In genomic region chr6:41359617-41360313, GRCh38 we compare ENCODE assay signal across 32 cellular contexts. TPM values are rescaled to one million over a fixed set of nuclear protein-coding genes. Genes with fewer than 3 reads are reported as not detected.
"Had no signal": no experiment of that assay in that cellular context is flagged by ENCODE, and none has a peak within 500 bp of the region (broad histone marks: within the 10 kb centered on the region; RNA-seq: fewer than 3 reads in every experiment).

No MANE protein-coding gene starts in this region.

- H3K27me3 ChIP-seq: ascending aorta, body of pancreas had no signal

- DNase-seq: activated CD4-positive, alpha-beta memory T cell treated with anti-CD3 and anti-CD28 coated beads for 36 hours; activated CD4-positive, alpha-beta T cell treated with anti-CD3 and anti-CD28 coated beads, Interleukin-2, amount 10 ng/mL, durations not matched to agents 7 days and 5 days; activated CD4-positive, CD25-positive, alpha-beta regulatory T cell; activated effector memory CD4-positive, alpha-beta T cell treated with anti-CD3 and anti-CD28 coated beads, Interleukin-2, amount 50 U/mL, for 16 hours; activated naive CD4-positive, alpha-beta T cell treated with Interleukin-2 at 50 U/mL for 16 hours; activated naive CD8-positive, alpha-beta T cell treated with anti-CD3 and anti-CD28 coated beads, Interleukin-2, amount 50 U/mL, for 24 hours; activated T-cell treated with anti-CD3 and anti-CD28 coated beads, Interleukin-2, amount 50 U/mL, for 24 hours; amniotic stem cell; body of pancreas; MG63; MV-4-11; NCI-H1092 treated with DMSO at 0.1 percent for 48 hours; NCI-H1417 treated with DMSO at 0.1 percent for 48 hours; NCI-H1694 treated with DMSO at 0.1 percent for 48 hours; NCI-H2029 treated with DMSO at 0.1 percent for 48 hours; NCI-H2171; NCI-H226; NCI-H526 treated with DMSO at 0.1 percent for 48 hours; NK-92 treated with Interleukin-12 subunit alpha and Interleukin-12 subunit beta, amount 100 ng/mL, for 24 hours; Peyer's patch; Right ventricle myocardium superior; SJCRH30; SK-N-SH; T-helper 1 cell had no signal

- H3K4me3 ChIP-seq: ascending aorta, body of pancreas, MG63, Peyer's patch, SJCRH30 had no signal

- ATAC-seq: activated naive CD4-positive, alpha-beta T cell treated with anti-CD3 and anti-CD28 coated beads, Interleukin-2, amount 50 U/mL, for 72 hours; activated naive CD8-positive, alpha-beta T cell treated with anti-CD3 and anti-CD28 coated beads, Interleukin-2, amount 50 U/mL, for 24 hours; body of pancreas had no signal

- H3K36me3 ChIP-seq: ascending aorta, MG63, Peyer's patch, SJCRH30 had no signal

- H3K9ac ChIP-seq: SK-N-SH had no signal

- H3K9me3 ChIP-seq: MG63 had no signal

- H3K4me2 ChIP-seq: SK-N-SH had no signal

- H3K4me1 ChIP-seq: ascending aorta, body of pancreas, Peyer's patch, SJCRH30 had no signal

- H3K27ac ChIP-seq: ascending aorta, body of pancreas, Peyer's patch, RWPE1, SJCRH30, VCaP had no signal

- FAIRE-seq: bronchial epithelial cell had no signal

RNA-seq across cellular contexts. Expression of gene NCR2, which starts 24.4 kb away (rescaled TPM):
- total RNA-seq: activated CD4-positive, alpha-beta memory T cell treated with anti-CD3 and anti-CD28 coated beads for 36 hours; activated CD4-positive, alpha-beta T cell treated with anti-CD3 and anti-CD28 coated beads, Interleukin-2, amount 10 ng/mL, durations not matched to agents 7 days and 5 days; activated CD8-positive, alpha-beta memory T cell treated with anti-CD3 and anti-CD28 coated beads for 36 hours; activated naive CD4-positive, alpha-beta T cell treated with anti-CD3 and anti-CD28 coated beads, Interleukin-2, amount 50 U/mL, for 72 hours; ascending aorta; body of pancreas; bronchial epithelial cell; NCI-H460; Peyer's patch; Right ventricle myocardium superior; SJCRH30; T-helper 2 cell treated with Interferon-gamma antibody and Interleukin-4, amounts not matched to agents 100 ng/mL and 5 ng/mL, for 36 hours had no signal
- polyA plus RNA-seq: SK-N-SH had no signal
